Comparison of ENCODE assay signal across 29 cellular contexts in the genomic region with DNA sequence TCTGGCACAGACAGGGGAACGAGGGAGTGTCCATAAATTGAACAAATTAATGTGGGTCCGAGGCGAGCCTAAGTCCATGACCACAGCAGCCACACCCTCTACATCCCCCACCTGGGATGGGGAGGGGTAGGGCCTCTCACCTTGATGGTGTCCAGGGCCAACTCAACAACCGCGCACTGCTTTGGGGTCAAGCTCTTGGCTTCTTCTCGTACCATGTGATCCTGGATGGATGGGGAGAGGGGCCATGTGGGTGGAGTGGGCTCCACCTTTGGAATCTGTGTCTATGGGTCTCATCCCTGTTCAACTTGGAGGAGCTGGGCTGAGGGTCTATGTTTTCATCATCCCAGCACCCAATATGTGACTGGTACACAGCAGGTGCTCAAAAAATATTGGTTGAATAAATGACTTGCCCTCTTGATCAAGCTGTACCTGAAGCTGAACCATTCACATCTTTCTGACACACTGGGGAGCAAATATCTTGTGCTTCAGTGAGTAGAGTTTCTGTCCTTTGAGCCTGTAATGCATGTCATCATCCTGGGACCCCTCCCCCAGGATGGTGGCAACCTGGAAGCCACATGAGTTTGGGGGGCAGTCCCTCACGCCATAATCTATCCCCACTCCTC.
"Had no signal": no experiment of that assay in that cellular context is flagged by ENCODE, and none has a peak within 500 bp of the region (broad histone marks: within the 10 kb centered on the region; RNA-seq: fewer than 3 reads in every experiment).

No MANE protein-coding gene starts in this region.

- H3K4me2 ChIP-seq: neural progenitor cell, smooth muscle cell had no signal

- H3K4me1 Mint-ChIP-seq: mesothelial cell of epicardium had no signal

- H3K4me1 ChIP-seq: right lobe of liver, uterus had no signal

- DNase-seq: hypothalamus; immature natural killer cell; left colon; left lung; mesendoderm; naive B cell; natural killer cell; nephron progenitor cell; ovary; stimulated activated CD4-positive, alpha-beta T cell treated with anti-CD3 and anti-CD28 coated beads, Interleukin-12 subunit alpha, Interleukin-12 subunit beta, amount 100 ng/mL, for 4 hours; stimulated activated CD4-positive, alpha-beta T cell treated with anti-CD3 and anti-CD28 coated beads, Interleukin-15, amount 100 ng/mL, for 24 hours; stimulated activated CD4-positive, alpha-beta T cell treated with anti-CD3 and anti-CD28 coated beads, Interleukin-2, amount 100 ng/mL, for 24 hours; stimulated activated CD4-positive, alpha-beta T cell treated with anti-CD3 and anti-CD28 coated beads, Interleukin-4, amount 100 ng/mL, for 1 hour; stimulated activated naive B cell treated with anti-CD40 and anti-IgM and Interleukin-4, amounts not matched to agents 10 μg/mL and 1 μg/mL and 100 μg/mL, for 72 hours; tibial artery; trophoblast cell; uterus had no signal

- H3K27ac Mint-ChIP-seq: immature natural killer cell; mesothelial cell of epicardium; natural killer cell; nephron progenitor cell; neural progenitor cell; progenitor cell of endocrine pancreas; stimulated activated naive B cell treated with anti-CD40 and anti-IgM and Interleukin-4, amounts not matched to agents 10 μg/mL and 1 μg/mL and 100 μg/mL, for 72 hours had no signal

- H3K9me3 ChIP-seq: ovary, right lobe of liver had no signal

- H3K27ac ChIP-seq: left lung, neural progenitor cell, ovary, right atrium auricular region, right lobe of liver, suprapubic skin, thoracic aorta, tibial artery, uterus had no signal

- H3K27me3 ChIP-seq: neural progenitor cell, ovary, right atrium auricular region, right lobe of liver, uterus had no signal

- H3K4me3 Mint-ChIP-seq: immature natural killer cell; mesothelial cell of epicardium; natural killer cell; nephron progenitor cell; neural progenitor cell; stimulated activated naive B cell treated with anti-CD40 and anti-IgM and Interleukin-4, amounts not matched to agents 10 μg/mL and 1 μg/mL and 100 μg/mL, for 72 hours; stimulated activated naive CD8-positive, alpha-beta T cell treated with anti-CD3 and anti-CD28 coated beads, Interleukin-15, Interleukin-2, amounts not matched to agents 100 ng/mL and 50 ng/mL, for 24 hours had no signal

- H2AFZ ChIP-seq: neural progenitor cell had no signal

- H3K4me3 ChIP-seq: left lung, lung, neural progenitor cell, ovary, right atrium auricular region, right lobe of liver, smooth muscle cell, suprapubic skin, thoracic aorta, tibial artery, uterus had no signal

- FAIRE-seq: islet of Langerhans, kidney had no signal

- H3K36me3 ChIP-seq: left lung, neural progenitor cell, ovary, right atrium auricular region, right lobe of liver, suprapubic skin, thoracic aorta, uterus had no signal

- H3K36me3 Mint-ChIP-seq: immature natural killer cell, mesothelial cell of epicardium, naive B cell, natural killer cell had no signal

- H3K9me3 Mint-ChIP-seq: immature natural killer cell; natural killer cell; stimulated activated naive CD8-positive, alpha-beta T cell treated with anti-CD3 and anti-CD28 coated beads, Interleukin-15, Interleukin-2, amounts not matched to agents 100 ng/mL and 50 ng/mL, for 24 hours had no signal

- H3K9ac ChIP-seq: neural progenitor cell had no signal

- ATAC-seq: left colon; left lung; natural killer cell; right lobe of liver; stimulated activated naive B cell treated with anti-CD40 and anti-IgM and Interleukin-4, amounts not matched to agents 10 μg/mL and 1 μg/mL and 100 μg/mL, for 72 hours had no signal
